26 cellular contexts compared by ENCODE assay signal in genomic region chr3:17091895-17092294, GRCh38.
DNase-seq lines count a peak whose midpoint lies in the region; ATAC-seq, FAIRE-seq and TF ChIP-seq lines count a peak whose summit lies in the region.
"Had no signal": no experiment of that assay in that cellular context is flagged by ENCODE, and none has a peak within 500 bp of the region (broad histone marks: within the 10 kb centered on the region; RNA-seq: fewer than 3 reads in every experiment).

No MANE protein-coding gene starts in this region.

- H3K27me3 ChIP-seq in gastrocnemius medialis (no peaks in the 10 kb centered on the region), adrenal gland (no peaks in the 10 kb centered on the region)
- H3K27me3 ChIP-seq: hepatocyte, neutrophil, uterus had no signal

- peaks cover 27% of the 10 kb centered on the region for H3K4me1 Mint-ChIP-seq in activated naive CD8-positive, alpha-beta T cell treated with anti-CD3 and anti-CD28 coated beads, Interleukin-2, amount 50 U/mL, for 24 hours

- peaks cover 16% of the 10 kb centered on the region for H3K36me3 Mint-ChIP-seq in activated naive CD8-positive, alpha-beta T cell treated with anti-CD3 and anti-CD28 coated beads, Interleukin-2, amount 50 U/mL, for 24 hours (ENCODE audit: low read depth)

- H3K4me3 Mint-ChIP-seq in activated naive CD8-positive, alpha-beta T cell treated with anti-CD3 and anti-CD28 coated beads, Interleukin-2, amount 50 U/mL, for 24 hours, result no peak overlapping the region
- H3K4me3 Mint-ChIP-seq: activated CD4-positive, alpha-beta memory T cell treated with anti-CD3 and anti-CD28 coated beads for 36 hours; activated naive CD8-positive, alpha-beta T cell treated with anti-CD3 and anti-CD28 coated beads for 36 hours had no signal

- H3K4me1 ChIP-seq in gastrocnemius medialis, result peaks cover 65 to 71% of the 10 kb centered on the region in 2 donors
- no peaks in the 10 kb centered on the region for H3K4me1 ChIP-seq in adrenal gland (replicated peaks in 1 of 2)

- in situ Hi-C loops in gastrocnemius medialis (cut with MboI; ENCODE audit: low sequenced_read_pairs in 4 of 4), result no loop called here

- H3K27ac ChIP-seq in gastrocnemius medialis (peak overlapping the region; percentile 91 to 94 (median 93)), adrenal gland (no peak overlapping the region)
- H3K27ac ChIP-seq: hepatocyte, KMS-11, RWPE1, uterus had no signal

- no peak overlapping the region for H3K4me3 ChIP-seq in fibroblast of pulmonary artery (replicated peaks; ENCODE audit: low read depth, low read length)
- no peak overlapping the region for H3K4me3 ChIP-seq in gastrocnemius medialis
- no peak overlapping the region for H3K4me3 ChIP-seq in adrenal gland
- H3K4me3 ChIP-seq: hepatocyte, thoracic aorta, uterus had no signal

- no peak for ATAC-seq in gastrocnemius medialis
- ATAC-seq in activated naive CD8-positive, alpha-beta T cell treated with anti-CD3 and anti-CD28 coated beads, Interleukin-2, amount 50 U/mL, for 24 hours, result no peak
- ATAC-seq: activated CD4-positive, CD25-positive, alpha-beta regulatory T cell treated with anti-CD3 and anti-CD28 coated beads, Interleukin-2, amount 50 U/mL, for 24 hours; left lobe of liver had no signal

- no peaks in the 10 kb centered on the region for H3K27me3 Mint-ChIP-seq in activated naive CD8-positive, alpha-beta T cell treated with anti-CD3 and anti-CD28 coated beads, Interleukin-2, amount 50 U/mL, for 24 hours
- H3K27me3 Mint-ChIP-seq: activated CD4-positive, alpha-beta memory T cell treated with anti-CD3 and anti-CD28 coated beads for 36 hours; activated naive CD8-positive, alpha-beta T cell treated with anti-CD3 and anti-CD28 coated beads for 36 hours had no signal

- no peaks in the 10 kb centered on the region for H3K9me3 Mint-ChIP-seq in activated naive CD8-positive, alpha-beta T cell treated with anti-CD3 and anti-CD28 coated beads, Interleukin-2, amount 50 U/mL, for 24 hours
- H3K9me3 Mint-ChIP-seq: activated CD4-positive, alpha-beta memory T cell treated with anti-CD3 and anti-CD28 coated beads for 36 hours; activated naive CD8-positive, alpha-beta T cell treated with anti-CD3 and anti-CD28 coated beads for 36 hours had no signal

- WGBS in adrenal gland, 4 donors, result 56 to 69% (median 62%) methylated on average over 5 of the region's 5 CpGs

- DNase-seq in GM12891 (ENCODE audit: insufficient read length, low spot score) (no peak), NCI-H69 (lab: John Stamatoyannopoulos, UW) (peak; percentile 25), fibroblast of pulmonary artery (ENCODE audit: low read depth) (peak; percentile 4), gastrocnemius medialis (no peak), adrenal gland (no peak), A172 (ENCODE audit: low spot score) (no peak), posterior vena cava (ENCODE audit: low spot score) (no peak)
- DNase-seq in activated naive CD8-positive, alpha-beta T cell treated with anti-CD3 and anti-CD28 coated beads, Interleukin-2, amount 50 U/mL, for 24 hours, result no peak
- DNase-seq: activated CD4-positive, alpha-beta memory T cell treated with anti-CD3 and anti-CD28 coated beads for 36 hours; activated effector memory CD4-positive, alpha-beta T cell treated with Interleukin-2 at 50 U/mL for 16 hours; activated naive CD8-positive, alpha-beta T cell treated with anti-CD3 and anti-CD28 coated beads for 36 hours; cerebellar nuclear complex; H7; NCI-H1436; NCI-H446; NCI-H82; stimulated activated naive CD4-positive, alpha-beta T cell treated with Interleukin-2 at 50 U/mL for 16 hours; uterus had no signal

- H3K9me3 ChIP-seq in gastrocnemius medialis (no peaks in the 10 kb centered on the region), adrenal gland (replicated peaks in 1 of 3) (no peaks in the 10 kb centered on the region)
- H3K9me3 ChIP-seq: neutrophil, thoracic aorta, uterus had no signal

- intact Hi-C loops in gastrocnemius medialis (cut with DNase I; ENCODE audit: low total_unique reads), result loop anchor here (5.0 kb wide), 4 partner anchors 100 to 545 kb away; no protein-coding TSS in a partner anchor
- intact Hi-C loops in adrenal gland (cut with DNase I), result no loop called here
- intact Hi-C loops in posterior vena cava (cut with DNase I), result no loop called here

- TF ChIP-seq POLR2A in GM12891 (IDR thresholded peaks at IDR 0.05; ENCODE audit: low read depth, low read length), result no peak
- TF ChIP-seq POLR2A in gastrocnemius medialis (IDR thresholded peaks at IDR 0.05), result no peak
- no peak for TF ChIP-seq POLR2A in adrenal gland (IDR thresholded peaks at IDR 0.05)

- H3K36me3 ChIP-seq in gastrocnemius medialis (no peaks in the 10 kb centered on the region), adrenal gland (replicated peaks in 1 of 2) (no peaks in the 10 kb centered on the region)
- H3K36me3 ChIP-seq: thoracic aorta, uterus had no signal

- no peak for TF ChIP-seq CTCF in fibroblast of pulmonary artery (IDR thresholded peaks at IDR 0.05; ENCODE audit: low read length, missing control alignments)
- TF ChIP-seq CTCF in gastrocnemius medialis (IDR thresholded peaks at IDR 0.05 in 4 of 5, conservative IDR thresholded peaks at IDR 0.05 in 1 of 5), result no peak
- no peak for TF ChIP-seq CTCF in adrenal gland (IDR thresholded peaks at IDR 0.05)

- FAIRE-seq in GM12891 (lab: Jason Lieb, UNC), result peak; percentile 23
- FAIRE-seq: D721Med had no signal

- H3K27ac Mint-ChIP-seq in activated naive CD8-positive, alpha-beta T cell treated with anti-CD3 and anti-CD28 coated beads, Interleukin-2, amount 50 U/mL, for 24 hours, result no peak overlapping the region
- H3K27ac Mint-ChIP-seq: activated CD4-positive, alpha-beta memory T cell treated with anti-CD3 and anti-CD28 coated beads for 36 hours; activated naive CD8-positive, alpha-beta T cell treated with anti-CD3 and anti-CD28 coated beads for 36 hours had no signal

TF ChIP-seq in GM12891, 5 proteins besides CTCF, POLR2A, EP300 and RAD21:
- TF ChIP-seq POLR2AphosphoS5 (IDR thresholded peaks at IDR 0.05; ENCODE audit: low read depth, low read length) (no peak), PAX5 (IDR thresholded peaks at IDR 0.05; ENCODE audit: insufficient read depth, low read length, severe bottlenecking) (no peak), TAF1 (IDR thresholded peaks at IDR 0.05; ENCODE audit: low read depth, low read length) (no peak), POU2F2 (IDR thresholded peaks at IDR 0.05; ENCODE audit: low read depth, low read length) (no peak), SPI1 (IDR thresholded peaks at IDR 0.05; ENCODE audit: low read depth, low read length) (no peak)
TF ChIP-seq in GM12891: peak in this region for 0.

Comparison
In these comparisons a context has a peak if more than half of its experiments do, and no peak if none do; other contexts are left out.
1. DNase-seq: peak in NCI-H69 (single experiment) and fibroblast of pulmonary artery (single experiment); none in GM12891 (single experiment), gastrocnemius medialis (0 of 2), activated naive CD8-positive, alpha-beta T cell treated with anti-CD3 and anti-CD28 coated beads, Interleukin-2, amount 50 U/mL, for 24 hours (single experiment), adrenal gland (0 of 7), A172 (single experiment) and posterior vena cava (single experiment).
2. H3K27ac ChIP-seq: peak in gastrocnemius medialis (4 of 4); none in adrenal gland (0 of 5).